Comparison of ENCODE assay signal across 2 cellular contexts in the genomic region with DNA sequence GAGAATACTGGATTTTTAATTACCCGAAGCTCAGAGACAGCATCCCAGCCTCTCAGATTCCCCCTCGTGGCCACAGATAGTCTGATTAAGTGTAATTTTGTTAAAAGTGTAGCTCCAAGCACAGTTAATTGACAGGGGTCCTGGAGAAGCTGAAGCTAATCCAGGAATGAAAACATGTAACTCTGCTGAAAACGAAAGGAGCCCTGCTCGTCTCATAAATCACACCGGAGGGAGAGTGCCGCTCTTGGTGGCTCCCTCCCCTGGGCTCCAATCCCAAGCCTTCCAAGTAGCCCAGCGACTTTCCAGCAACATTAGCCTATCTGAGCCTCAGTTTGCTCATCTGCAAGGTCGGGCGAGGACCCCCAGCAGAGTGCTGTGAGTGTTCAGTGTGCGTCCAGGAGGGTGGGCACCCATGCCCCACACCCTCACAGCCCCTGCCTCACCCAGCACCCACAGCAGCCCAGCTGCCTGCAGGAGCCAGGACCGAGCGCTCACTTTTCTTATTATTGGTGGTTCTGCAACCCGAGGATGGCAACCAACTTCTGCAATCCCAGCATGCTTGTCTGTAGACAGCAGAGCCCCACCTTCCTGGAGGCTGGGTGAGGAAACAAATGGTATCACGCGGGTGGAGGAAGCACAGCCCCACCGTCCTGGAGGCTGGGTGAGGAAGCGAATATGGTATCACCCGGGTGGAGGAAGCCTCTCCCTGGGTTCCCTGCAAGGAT.
TF ChIP-seq lines count a peak whose summit lies in the region.

No MANE protein-coding gene starts in this region.

TF ChIP-seq in SK-N-SH, 30 proteins besides CTCF, POLR2A, EP300 and RAD21 (continued from another document):
- TF ChIP-seq, protein P1, sequence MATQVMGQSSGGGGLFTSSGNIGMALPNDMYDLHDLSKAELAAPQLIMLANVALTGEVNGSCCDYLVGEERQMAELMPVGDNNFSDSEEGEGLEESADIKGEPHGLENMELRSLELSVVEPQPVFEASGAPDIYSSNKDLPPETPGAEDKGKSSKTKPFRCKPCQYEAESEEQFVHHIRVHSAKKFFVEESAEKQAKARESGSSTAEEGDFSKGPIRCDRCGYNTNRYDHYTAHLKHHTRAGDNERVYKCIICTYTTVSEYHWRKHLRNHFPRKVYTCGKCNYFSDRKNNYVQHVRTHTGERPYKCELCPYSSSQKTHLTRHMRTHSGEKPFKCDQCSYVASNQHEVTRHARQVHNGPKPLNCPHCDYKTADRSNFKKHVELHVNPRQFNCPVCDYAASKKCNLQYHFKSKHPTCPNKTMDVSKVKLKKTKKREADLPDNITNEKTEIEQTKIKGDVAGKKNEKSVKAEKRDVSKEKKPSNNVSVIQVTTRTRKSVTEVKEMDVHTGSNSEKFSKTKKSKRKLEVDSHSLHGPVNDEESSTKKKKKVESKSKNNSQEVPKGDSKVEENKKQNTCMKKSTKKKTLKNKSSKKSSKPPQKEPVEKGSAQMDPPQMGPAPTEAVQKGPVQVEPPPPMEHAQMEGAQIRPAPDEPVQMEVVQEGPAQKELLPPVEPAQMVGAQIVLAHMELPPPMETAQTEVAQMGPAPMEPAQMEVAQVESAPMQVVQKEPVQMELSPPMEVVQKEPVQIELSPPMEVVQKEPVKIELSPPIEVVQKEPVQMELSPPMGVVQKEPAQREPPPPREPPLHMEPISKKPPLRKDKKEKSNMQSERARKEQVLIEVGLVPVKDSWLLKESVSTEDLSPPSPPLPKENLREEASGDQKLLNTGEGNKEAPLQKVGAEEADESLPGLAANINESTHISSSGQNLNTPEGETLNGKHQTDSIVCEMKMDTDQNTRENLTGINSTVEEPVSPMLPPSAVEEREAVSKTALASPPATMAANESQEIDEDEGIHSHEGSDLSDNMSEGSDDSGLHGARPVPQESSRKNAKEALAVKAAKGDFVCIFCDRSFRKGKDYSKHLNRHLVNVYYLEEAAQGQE (IDR thresholded peaks at IDR 0.05; ENCODE audit: low read depth, low read length), result no peak
- no peak for TF ChIP-seq YY1 (IDR thresholded peaks at IDR 0.05; ENCODE audit: low read depth)
TF ChIP-seq in SK-N-SH: peak in this region for 0.

TF ChIP-seq in SK-N-SH treated with all-trans-retinoic acid at 6 μM for 48 hours, 23 proteins besides CTCF, POLR2A, EP300 and RAD21 (continued from another document):
- no peak for TF ChIP-seq ZC3H10 (CRISPR knock-in tag; IDR thresholded peaks at IDR 0.05)
- no peak for TF ChIP-seq CSDC2 (CRISPR knock-in tag; IDR thresholded peaks at IDR 0.05)
- TF ChIP-seq OSR1 (CRISPR knock-in tag; IDR thresholded peaks at IDR 0.05), result no peak
- TF ChIP-seq, protein P2, sequence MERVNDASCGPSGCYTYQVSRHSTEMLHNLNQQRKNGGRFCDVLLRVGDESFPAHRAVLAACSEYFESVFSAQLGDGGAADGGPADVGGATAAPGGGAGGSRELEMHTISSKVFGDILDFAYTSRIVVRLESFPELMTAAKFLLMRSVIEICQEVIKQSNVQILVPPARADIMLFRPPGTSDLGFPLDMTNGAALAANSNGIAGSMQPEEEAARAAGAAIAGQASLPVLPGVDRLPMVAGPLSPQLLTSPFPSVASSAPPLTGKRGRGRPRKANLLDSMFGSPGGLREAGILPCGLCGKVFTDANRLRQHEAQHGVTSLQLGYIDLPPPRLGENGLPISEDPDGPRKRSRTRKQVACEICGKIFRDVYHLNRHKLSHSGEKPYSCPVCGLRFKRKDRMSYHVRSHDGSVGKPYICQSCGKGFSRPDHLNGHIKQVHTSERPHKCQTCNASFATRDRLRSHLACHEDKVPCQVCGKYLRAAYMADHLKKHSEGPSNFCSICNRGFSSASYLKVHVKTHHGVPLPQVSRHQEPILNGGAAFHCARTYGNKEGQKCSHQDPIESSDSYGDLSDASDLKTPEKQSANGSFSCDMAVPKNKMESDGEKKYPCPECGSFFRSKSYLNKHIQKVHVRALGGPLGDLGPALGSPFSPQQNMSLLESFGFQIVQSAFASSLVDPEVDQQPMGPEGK (CRISPR knock-in tag; IDR thresholded peaks at IDR 0.05; ENCODE audit: borderline replicate concordance), result no peak
- TF ChIP-seq ESRRG (CRISPR knock-in tag; IDR thresholded peaks at IDR 0.05), result no peak
- no peak for TF ChIP-seq TOX (CRISPR knock-in tag; IDR thresholded peaks at IDR 0.05; ENCODE audit: borderline replicate concordance)
- TF ChIP-seq BACH2 (CRISPR knock-in tag; IDR thresholded peaks at IDR 0.05; ENCODE audit: borderline replicate concordance), result no peak
- no peak for TF ChIP-seq ZNF8 (CRISPR knock-in tag; IDR thresholded peaks at IDR 0.05)
- no peak for TF ChIP-seq ZFP3 (CRISPR knock-in tag; IDR thresholded peaks at IDR 0.05)
- no peak for TF ChIP-seq ISL1 (CRISPR knock-in tag; IDR thresholded peaks at IDR 0.05)
- TF ChIP-seq GLIS3 (CRISPR knock-in tag; IDR thresholded peaks at IDR 0.05), result no peak
- no peak for TF ChIP-seq PPARA (CRISPR knock-in tag; IDR thresholded peaks at IDR 0.05; ENCODE audit: borderline replicate concordance)
